8 cellular contexts compared by ENCODE assay signal in genomic region chr19:56119585-56119978, GRCh38. TPM values are rescaled to one million over a fixed set of nuclear protein-coding genes. Genes with fewer than 3 reads are reported as not detected.
DNase-seq lines count a peak whose midpoint lies in the region; ATAC-seq and TF ChIP-seq lines count a peak whose summit lies in the region.

No MANE protein-coding gene starts in this region.

- H2AK5ac ChIP-seq in mesendoderm (ENCODE audit: low read length): no peak overlapping the region

- H3K23ac ChIP-seq in mesendoderm (ENCODE audit: low read length): no peak overlapping the region

- no peak overlapping the region for H4K8ac ChIP-seq in mesendoderm (ENCODE audit: low read depth, low read length)

- H2BK5ac ChIP-seq in mesendoderm (ENCODE audit: low read length): no peak overlapping the region

- H4K5ac ChIP-seq in mesendoderm (ENCODE audit: low read length): no peak overlapping the region

- H3K4me1 ChIP-seq in breast epithelium (peaks cover 0 to 26% of the 10 kb centered on the region in 2 donors), mesendoderm (ENCODE audit: control insufficient read depth, low read depth, low read length) (peaks cover 3% of the 10 kb centered on the region)

- WGBS in mesendoderm (ENCODE audit: extremely low coverage, insufficient coverage, low lambda C conversion rate): no CpG with 5 or more reads among the region's 15 CpGs

- peak overlapping the region; percentile 97 for H3K4ac ChIP-seq in mesendoderm (ENCODE audit: low read depth, low read length)

- H3K27me3 ChIP-seq in breast epithelium (no peaks in the 10 kb centered on the region), mesendoderm (ENCODE audit: insufficient read depth, low read length, poor library complexity) (no peaks in the 10 kb centered on the region)

- H3K36me3 ChIP-seq in breast epithelium: no peaks in the 10 kb centered on the region
- peaks cover 1% of the 10 kb centered on the region for H3K36me3 ChIP-seq in mesendoderm (ENCODE audit: control insufficient read depth, insufficient read depth, low read length)

- H3K4me3 ChIP-seq in Jurkat, Clone E6-1 (ENCODE audit: low read length): peak overlapping the region; percentile 78
- H3K4me3 ChIP-seq in breast epithelium: peak overlapping the region; percentile 79 to 83 (median 82)
- H3K4me3 ChIP-seq in mesendoderm (ENCODE audit: low read length): peak overlapping the region; percentile 87

- H2BK120ac ChIP-seq in mesendoderm (ENCODE audit: low read depth, low read length): no peak overlapping the region

- H3K79me2 ChIP-seq in mesendoderm (ENCODE audit: control insufficient read depth, insufficient read depth, low read length): peaks cover 56% of the 10 kb centered on the region

- H2BK15ac ChIP-seq in mesendoderm (replicated peaks; ENCODE audit: low read depth): no peak overlapping the region

- H3K27ac ChIP-seq in breast epithelium (peak overlapping the region; percentile 95 to 98), mesendoderm (ENCODE audit: low read depth, low read length) (peak overlapping the region; percentile 98)

- TF ChIP-seq POLR2A in breast epithelium (IDR thresholded peaks at IDR 0.05): no peak

- no peak for TF ChIP-seq CTCF in breast epithelium (IDR thresholded peaks at IDR 0.05)

- peaks cover 8% of the 10 kb centered on the region for H3K79me1 ChIP-seq in mesendoderm (ENCODE audit: low read length)

- H3K9me3 ChIP-seq in breast epithelium: no peaks in the 10 kb centered on the region

- ATAC-seq in HG03521 (IDR thresholded peaks at IDR 0.05; ENCODE audit: unreplicated experiment): no peak

- intact Hi-C loops in breast epithelium (cut with DNase I; ENCODE audit: low total_unique reads): loop anchor here (5.0 kb wide), 1 partner anchor 1103 kb away; no protein-coding TSS in a partner anchor

- DNase-seq in AG20443 (ENCODE audit: low spot score) (peak; percentile 41), breast epithelium (ENCODE audit: low spot score in 2 of 2) (no peak), mesendoderm (no peak), NOMO-1 treated with dmso at 0.1 percent for 144 hours (lab: John Stamatoyannopoulos, UW; ENCODE audit: unreplicated experiment) (no peak), superior temporal gyrus (ENCODE audit: extremely low spot score) (no peak), foreskin melanocyte (no peak)
- DNase-seq in Jurkat, Clone E6-1 (ENCODE audit: low read depth, low spot score): no peak

- H3K9ac ChIP-seq in mesendoderm (ENCODE audit: low read length): peak overlapping the region; percentile 97

- no peak overlapping the region for H3K18ac ChIP-seq in mesendoderm (ENCODE audit: low read length)

- peak overlapping the region; percentile 98 for H3K56ac ChIP-seq in mesendoderm (ENCODE audit: low read length)

- H3K4me2 ChIP-seq in mesendoderm (ENCODE audit: low read length): peak overlapping the region; percentile 91

RNA-seq across cellular contexts. Expression of gene ZNF787, which starts 1.5 kb away (rescaled TPM):
- polyA plus RNA-seq in Jurkat, Clone E6-1 (2012; ENCODE audit: insufficient read depth, insufficient read length): 17.8 TPM
- 10 to 100 TPM; 10.2 to 11.1 (median 10.4) TPM for total RNA-seq in breast epithelium
- 50.7 TPM for polyA plus RNA-seq in mesendoderm (2013, experiment 1 of 2)
- polyA plus RNA-seq in mesendoderm (2013, experiment 2 of 2): 51.3 TPM

RNA-seq across cellular contexts. Expression of gene ZNF444, which starts 21.5 kb away (rescaled TPM):
- polyA plus RNA-seq in Jurkat, Clone E6-1 (2012; ENCODE audit: insufficient read depth, insufficient read length): 44.7 TPM
- total RNA-seq in breast epithelium: 10 to 100 TPM; 13.9 to 38.5 (median 33.1) TPM
- polyA plus RNA-seq in mesendoderm (2013, experiment 1 of 2): 19.9 TPM
- 20.3 TPM for polyA plus RNA-seq in mesendoderm (2013, experiment 2 of 2)

RNA-seq across cellular contexts. Expression of gene GALP, which starts 56.2 kb away (rescaled TPM):
- polyA plus RNA-seq in Jurkat, Clone E6-1 (2012; ENCODE audit: insufficient read depth, insufficient read length): not detected
- not detected for total RNA-seq in breast epithelium
- not detected for polyA plus RNA-seq in mesendoderm (2013, experiment 1 of 2)
- polyA plus RNA-seq in mesendoderm (2013, experiment 2 of 2): not detected
